1 cellular context compared by ENCODE assay signal in the genomic region with DNA sequence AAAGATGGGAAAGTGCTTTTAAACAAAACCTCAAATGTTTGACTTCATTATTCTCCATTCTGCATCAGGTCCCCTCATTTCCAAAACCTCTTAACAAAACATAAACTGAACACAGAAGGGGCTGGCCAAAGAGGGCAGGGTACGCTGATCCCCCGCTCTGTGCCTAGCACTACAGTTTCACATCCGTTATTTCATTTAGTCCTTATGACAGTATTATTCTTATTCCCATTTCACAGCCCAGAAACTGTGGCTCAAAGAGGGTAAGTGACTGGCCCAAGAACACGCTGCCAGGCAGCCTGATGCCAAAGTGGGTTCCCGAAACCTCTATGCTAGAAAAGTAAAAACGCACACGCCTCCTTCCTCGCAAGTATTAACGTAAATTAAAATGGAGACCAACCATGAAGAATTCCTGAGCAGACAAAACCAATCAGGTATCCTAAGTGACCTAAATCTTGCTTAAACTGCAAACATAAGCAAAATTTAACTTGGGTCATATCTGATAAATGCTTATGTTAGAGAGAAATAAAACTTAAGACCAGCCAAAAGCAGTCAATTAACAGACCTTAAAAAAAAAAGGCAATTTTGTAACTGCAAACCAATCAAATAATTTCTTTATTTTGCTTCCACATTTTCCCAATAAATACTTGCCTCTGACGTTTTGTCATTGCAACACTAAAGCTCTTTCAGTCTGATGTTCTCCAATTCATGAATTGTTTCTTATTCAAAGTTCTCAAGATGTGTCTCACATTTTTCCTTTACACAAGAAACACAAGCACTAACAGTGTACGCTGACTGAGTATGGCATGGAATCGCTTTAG.
TF ChIP-seq lines count a peak whose summit lies in the region.

No MANE protein-coding gene starts in this region.

TF ChIP-seq in K562, 482 proteins besides CTCF, POLR2A, EP300 and RAD21 (continues in another document):
- TF ChIP-seq NR4A1 (CRISPR knock-in tag; IDR thresholded peaks at IDR 0.05), result no peak
- TF ChIP-seq NR4A1 (tag; IDR thresholded peaks at IDR 0.05), result no peak
- 0 out of 2 replicates have a peak, but pooled peaks have one; percentile 13 for TF ChIP-seq MBD1 (CRISPR knock-in tag; IDR thresholded peaks at IDR 0.05)
- no peak for TF ChIP-seq ZNF41 (CRISPR knock-in tag; conservative IDR thresholded peaks at IDR 0.05)
- 0 out of 4 replicates have a peak, but pooled peaks of 1 of the 2 experiments have one; percentile 22 for TF ChIP-seq SRF (CRISPR knock-in tag; IDR thresholded peaks at IDR 0.05)
- no peak for TF ChIP-seq ZC3H11A (IDR thresholded peaks at IDR 0.05; ENCODE audit: low read depth, low read length)
- TF ChIP-seq MAFF (IDR thresholded peaks at IDR 0.05; ENCODE audit: low read length), result peak; percentile 90
- TF ChIP-seq NR2C2 (CRISPR knock-in tag; IDR thresholded peaks at IDR 0.05), result no peak
- TF ChIP-seq NR2C2 (tag; IDR thresholded peaks at IDR 0.05), result no peak
- peak; percentile 83 for TF ChIP-seq MAFG (tag; conservative IDR thresholded peaks at IDR 0.05)
- TF ChIP-seq ZNF436 (CRISPR knock-in tag; IDR thresholded peaks at IDR 0.05), result no peak
- TF ChIP-seq, protein P1, sequence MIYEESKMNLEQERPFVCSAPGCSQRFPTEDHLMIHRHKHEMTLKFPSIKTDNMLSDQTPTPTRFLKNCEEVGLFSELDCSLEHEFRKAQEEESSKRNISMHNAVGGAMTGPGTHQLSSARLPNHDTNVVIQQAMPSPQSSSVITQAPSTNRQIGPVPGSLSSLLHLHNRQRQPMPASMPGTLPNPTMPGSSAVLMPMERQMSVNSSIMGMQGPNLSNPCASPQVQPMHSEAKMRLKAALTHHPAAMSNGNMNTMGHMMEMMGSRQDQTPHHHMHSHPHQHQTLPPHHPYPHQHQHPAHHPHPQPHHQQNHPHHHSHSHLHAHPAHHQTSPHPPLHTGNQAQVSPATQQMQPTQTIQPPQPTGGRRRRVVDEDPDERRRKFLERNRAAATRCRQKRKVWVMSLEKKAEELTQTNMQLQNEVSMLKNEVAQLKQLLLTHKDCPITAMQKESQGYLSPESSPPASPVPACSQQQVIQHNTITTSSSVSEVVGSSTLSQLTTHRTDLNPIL (CRISPR knock-in tag; IDR thresholded peaks at IDR 0.05), result no peak
- peak; percentile 91 for TF ChIP-seq C11orf30 (IDR thresholded peaks at IDR 0.05; ENCODE audit: low read depth)
- TF ChIP-seq EP400 (IDR thresholded peaks at IDR 0.05), result peak; percentile 29; the same call in 1 of the 2 replicates
- TF ChIP-seq ZNF668 (CRISPR knock-in tag; IDR thresholded peaks at IDR 0.05), result no peak
- no peak for TF ChIP-seq STAG1 (CRISPR knock-in tag; IDR thresholded peaks at IDR 0.05; ENCODE audit: borderline replicate concordance)
- no peak for TF ChIP-seq CEBPZ (IDR thresholded peaks at IDR 0.05; ENCODE audit: borderline replicate concordance, low read depth, low read length)
- TF ChIP-seq MCM7 (IDR thresholded peaks at IDR 0.05), result no peak
- TF ChIP-seq SMAD2 (IDR thresholded peaks at IDR 0.05; ENCODE audit: low read depth, low read length), result no peak
- 0 out of 2 replicates have a peak, but pooled peaks have one; percentile 5 for TF ChIP-seq NCOR1 (IDR thresholded peaks at IDR 0.05)
- no peak for TF ChIP-seq SNIP1 (IDR thresholded peaks at IDR 0.05; ENCODE audit: low read depth)
- 0 out of 2 replicates have a peak, but pooled peaks have one; percentile 52 for TF ChIP-seq GATAD2A (IDR thresholded peaks at IDR 0.05)
- TF ChIP-seq DIDO1 (tag; IDR thresholded peaks at IDR 0.05; ENCODE audit: low read depth), result no peak
- no peak for TF ChIP-seq ZNF699 (CRISPR knock-in tag; IDR thresholded peaks at IDR 0.05; ENCODE audit: insufficient replicate concordance)
- 0 out of 4 replicates have a peak, but pooled peaks of 1 of the 2 experiments have one; percentile 40 for TF ChIP-seq MNT (conservative IDR thresholded peaks at IDR 0.05)
- TF ChIP-seq GABPA (tag; conservative IDR thresholded peaks at IDR 0.05; ENCODE audit: low read depth), result no peak; the same call in 1 of the 2 replicates
- TF ChIP-seq, protein P2, sequence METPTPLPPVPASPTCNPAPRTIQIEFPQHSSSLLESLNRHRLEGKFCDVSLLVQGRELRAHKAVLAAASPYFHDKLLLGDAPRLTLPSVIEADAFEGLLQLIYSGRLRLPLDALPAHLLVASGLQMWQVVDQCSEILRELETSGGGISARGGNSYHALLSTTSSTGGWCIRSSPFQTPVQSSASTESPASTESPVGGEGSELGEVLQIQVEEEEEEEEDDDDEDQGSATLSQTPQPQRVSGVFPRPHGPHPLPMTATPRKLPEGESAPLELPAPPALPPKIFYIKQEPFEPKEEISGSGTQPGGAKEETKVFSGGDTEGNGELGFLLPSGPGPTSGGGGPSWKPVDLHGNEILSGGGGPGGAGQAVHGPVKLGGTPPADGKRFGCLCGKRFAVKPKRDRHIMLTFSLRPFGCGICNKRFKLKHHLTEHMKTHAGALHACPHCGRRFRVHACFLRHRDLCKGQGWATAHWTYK (CRISPR knock-in tag; IDR thresholded peaks at IDR 0.05), result no peak
- TF ChIP-seq, protein P3, sequence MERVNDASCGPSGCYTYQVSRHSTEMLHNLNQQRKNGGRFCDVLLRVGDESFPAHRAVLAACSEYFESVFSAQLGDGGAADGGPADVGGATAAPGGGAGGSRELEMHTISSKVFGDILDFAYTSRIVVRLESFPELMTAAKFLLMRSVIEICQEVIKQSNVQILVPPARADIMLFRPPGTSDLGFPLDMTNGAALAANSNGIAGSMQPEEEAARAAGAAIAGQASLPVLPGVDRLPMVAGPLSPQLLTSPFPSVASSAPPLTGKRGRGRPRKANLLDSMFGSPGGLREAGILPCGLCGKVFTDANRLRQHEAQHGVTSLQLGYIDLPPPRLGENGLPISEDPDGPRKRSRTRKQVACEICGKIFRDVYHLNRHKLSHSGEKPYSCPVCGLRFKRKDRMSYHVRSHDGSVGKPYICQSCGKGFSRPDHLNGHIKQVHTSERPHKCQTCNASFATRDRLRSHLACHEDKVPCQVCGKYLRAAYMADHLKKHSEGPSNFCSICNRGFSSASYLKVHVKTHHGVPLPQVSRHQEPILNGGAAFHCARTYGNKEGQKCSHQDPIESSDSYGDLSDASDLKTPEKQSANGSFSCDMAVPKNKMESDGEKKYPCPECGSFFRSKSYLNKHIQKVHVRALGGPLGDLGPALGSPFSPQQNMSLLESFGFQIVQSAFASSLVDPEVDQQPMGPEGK (CRISPR knock-in tag; IDR thresholded peaks at IDR 0.05; ENCODE audit: borderline replicate concordance), result no peak
- TF ChIP-seq NBN (IDR thresholded peaks at IDR 0.05; ENCODE audit: low read depth), result peak; percentile 46; the same call in 1 of the 2 replicates
- TF ChIP-seq, protein P4, sequence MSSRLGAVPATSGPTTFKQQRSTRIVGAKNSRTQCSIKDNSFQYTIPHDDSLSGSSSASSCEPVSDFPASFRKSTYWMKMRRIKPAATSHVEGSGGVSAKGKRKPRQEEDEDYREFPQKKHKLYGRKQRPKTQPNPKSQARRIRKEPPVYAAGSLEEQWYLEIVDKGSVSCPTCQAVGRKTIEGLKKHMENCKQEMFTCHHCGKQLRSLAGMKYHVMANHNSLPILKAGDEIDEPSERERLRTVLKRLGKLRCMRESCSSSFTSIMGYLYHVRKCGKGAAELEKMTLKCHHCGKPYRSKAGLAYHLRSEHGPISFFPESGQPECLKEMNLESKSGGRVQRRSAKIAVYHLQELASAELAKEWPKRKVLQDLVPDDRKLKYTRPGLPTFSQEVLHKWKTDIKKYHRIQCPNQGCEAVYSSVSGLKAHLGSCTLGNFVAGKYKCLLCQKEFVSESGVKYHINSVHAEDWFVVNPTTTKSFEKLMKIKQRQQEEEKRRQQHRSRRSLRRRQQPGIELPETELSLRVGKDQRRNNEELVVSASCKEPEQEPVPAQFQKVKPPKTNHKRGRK (tag; IDR thresholded peaks at IDR 0.05), result 0 out of 2 replicates have a peak, but pooled peaks have one; percentile 37
- TF ChIP-seq, protein P5, sequence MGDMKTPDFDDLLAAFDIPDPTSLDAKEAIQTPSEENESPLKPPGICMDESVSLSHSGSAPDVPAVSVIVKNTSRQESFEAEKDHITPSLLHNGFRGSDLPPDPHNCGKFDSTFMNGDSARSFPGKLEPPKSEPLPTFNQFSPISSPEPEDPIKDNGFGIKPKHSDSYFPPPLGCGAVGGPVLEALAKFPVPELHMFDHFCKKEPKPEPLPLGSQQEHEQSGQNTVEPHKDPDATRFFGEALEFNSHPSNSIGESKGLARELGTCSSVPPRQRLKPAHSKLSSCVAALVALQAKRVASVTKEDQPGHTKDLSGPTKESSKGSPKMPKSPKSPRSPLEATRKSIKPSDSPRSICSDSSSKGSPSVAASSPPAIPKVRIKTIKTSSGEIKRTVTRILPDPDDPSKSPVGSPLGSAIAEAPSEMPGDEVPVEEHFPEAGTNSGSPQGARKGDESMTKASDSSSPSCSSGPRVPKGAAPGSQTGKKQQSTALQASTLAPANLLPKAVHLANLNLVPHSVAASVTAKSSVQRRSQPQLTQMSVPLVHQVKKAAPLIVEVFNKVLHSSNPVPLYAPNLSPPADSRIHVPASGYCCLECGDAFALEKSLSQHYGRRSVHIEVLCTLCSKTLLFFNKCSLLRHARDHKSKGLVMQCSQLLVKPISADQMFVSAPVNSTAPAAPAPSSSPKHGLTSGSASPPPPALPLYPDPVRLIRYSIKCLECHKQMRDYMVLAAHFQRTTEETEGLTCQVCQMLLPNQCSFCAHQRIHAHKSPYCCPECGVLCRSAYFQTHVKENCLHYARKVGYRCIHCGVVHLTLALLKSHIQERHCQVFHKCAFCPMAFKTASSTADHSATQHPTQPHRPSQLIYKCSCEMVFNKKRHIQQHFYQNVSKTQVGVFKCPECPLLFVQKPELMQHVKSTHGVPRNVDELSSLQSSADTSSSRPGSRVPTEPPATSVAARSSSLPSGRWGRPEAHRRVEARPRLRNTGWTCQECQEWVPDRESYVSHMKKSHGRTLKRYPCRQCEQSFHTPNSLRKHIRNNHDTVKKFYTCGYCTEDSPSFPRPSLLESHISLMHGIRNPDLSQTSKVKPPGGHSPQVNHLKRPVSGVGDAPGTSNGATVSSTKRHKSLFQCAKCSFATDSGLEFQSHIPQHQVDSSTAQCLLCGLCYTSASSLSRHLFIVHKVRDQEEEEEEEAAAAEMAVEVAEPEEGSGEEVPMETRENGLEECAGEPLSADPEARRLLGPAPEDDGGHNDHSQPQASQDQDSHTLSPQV (IDR thresholded peaks at IDR 0.05), result 0 out of 2 replicates have a peak, but pooled peaks have one; percentile 17
- no peak for TF ChIP-seq DMBX1 (CRISPR knock-in tag; IDR thresholded peaks at IDR 0.05; ENCODE audit: borderline replicate concordance)
- no peak for TF ChIP-seq HNRNPK (IDR thresholded peaks at IDR 0.05; ENCODE audit: low read depth, low read length, poor library complexity, severe bottlenecking)
- no peak for TF ChIP-seq KAT2B (IDR thresholded peaks at IDR 0.05; ENCODE audit: low read depth, low read length)
- no peak for TF ChIP-seq ZKSCAN3 (CRISPR knock-in tag; IDR thresholded peaks at IDR 0.05)
- TF ChIP-seq PML (IDR thresholded peaks at IDR 0.05; ENCODE audit: low read length), result 0 out of 2 replicates have a peak, but pooled peaks have one; percentile 53
- no peak for TF ChIP-seq EGR1 (conservative IDR thresholded peaks at IDR 0.05)
- no peak for TF ChIP-seq PRMT5 (CRISPR knock-in tag; IDR thresholded peaks at IDR 0.05)
- no peak for TF ChIP-seq NR2F6 (CRISPR knock-in tag; IDR thresholded peaks at IDR 0.05)
- TF ChIP-seq ATF1 (CRISPR knock-in tag; IDR thresholded peaks at IDR 0.05), result no peak
- 0 out of 2 replicates have a peak, but pooled peaks have one; percentile 14 for TF ChIP-seq ATF1 (tag; IDR thresholded peaks at IDR 0.05)
- TF ChIP-seq HDAC2 (IDR thresholded peaks at IDR 0.05), result 0 out of 2 replicates have a peak, but pooled peaks have one; percentile 4
